Comparison of ENCODE assay signal across 30 cellular contexts in genomic region chr2:150710916-150711315, GRCh38.
DNase-seq lines count a peak whose midpoint lies in the region; ATAC-seq and TF ChIP-seq lines count a peak whose summit lies in the region.
"Had no signal": no experiment of that assay in that cellular context is flagged by ENCODE, and none has a peak within 500 bp of the region (broad histone marks: within the 10 kb centered on the region; RNA-seq: fewer than 3 reads in every experiment).

No MANE protein-coding gene starts in this region.

- no peak overlapping the region for H3K4me3 ChIP-seq in adrenal gland
- H3K4me3 ChIP-seq: esophagus squamous epithelium, gastrocnemius medialis, K562, left lung, MG63, prostate gland, sigmoid colon, SK-N-MC, upper lobe of left lung had no signal

- no peak for ATAC-seq in HG03039 (IDR thresholded peaks at IDR 0.05; ENCODE audit: unreplicated experiment)
- ATAC-seq: gastrocnemius medialis; HCT116; K562; left lung; stimulated activated naive B cell treated with anti-CD40 and anti-IgM and Interleukin-4, amounts not matched to agents 10 μg/mL and 1 μg/mL and 100 μg/mL, for 72 hours had no signal

- H3K4me1 ChIP-seq in adrenal gland (replicated peaks in 1 of 2): peaks cover 0 to 6% of the 10 kb centered on the region in 2 donors
- H3K4me1 ChIP-seq: esophagus squamous epithelium, gastrocnemius medialis, left lung, prostate gland, sigmoid colon, upper lobe of left lung had no signal

- no peak for TF ChIP-seq CTCF in adrenal gland (IDR thresholded peaks at IDR 0.05)

- no peaks in the 10 kb centered on the region for H3K36me3 ChIP-seq in adrenal gland (replicated peaks in 1 of 2)
- H3K36me3 ChIP-seq: esophagus squamous epithelium, gastrocnemius medialis, left lung, MG63, neutrophil, prostate gland, sigmoid colon, upper lobe of left lung had no signal

- intact Hi-C loops in adrenal gland (cut with DNase I): no loop called here

- 59 to 65% (median 62%) methylated on average over 2 of the region's 2 CpGs for WGBS in adrenal gland, 4 donors

- H3K27me3 ChIP-seq in adrenal gland: no peaks in the 10 kb centered on the region
- H3K27me3 ChIP-seq: esophagus squamous epithelium, gastrocnemius medialis, left lung, MG63, neutrophil, sigmoid colon, upper lobe of left lung had no signal

- DNase-seq in NCI-H82 (lab: John Stamatoyannopoulos, UW) (peak; percentile 38), NCI-H82 treated with DMSO at 0.1 percent for 48 hours (lab: John Stamatoyannopoulos, UW; ENCODE audit: unreplicated experiment) (no peak), NCI-H1436 treated with DMSO at 0.1 percent for 48 hours (lab: John Stamatoyannopoulos, UW) (peak; percentile 100), adrenal gland (peak in 4 of 7 donors; percentile 14 to 41 (median 32)), C1 segment of cervical spinal cord (lab: John Stamatoyannopoulos, UW) (no peak), GDM1 (lab: John Stamatoyannopoulos, UW) (no peak)
- DNase-seq: activated CD4-positive, alpha-beta T cell treated with anti-CD3 and anti-CD28 coated beads for 1 hour; activated CD8-positive, alpha-beta memory T cell treated with anti-CD3 and anti-CD28 coated beads for 24 hours; activated effector memory CD4-positive, alpha-beta T cell treated with anti-CD3 and anti-CD28 coated beads, Interleukin-2, amount 50 U/mL, for 16 hours; activated naive CD8-positive, alpha-beta T cell treated with anti-CD3 and anti-CD28 coated beads, Interleukin-2, amount 10 ng/mL, durations not matched to agents 7 days and 5 days; esophagus squamous epithelium; gastrocnemius medialis; hippocampal formation; immature natural killer cell; left lung; mesenchymal stem cell; MG63; NCI-H1694 treated with DMSO at 0.1 percent for 48 hours; NCI-H526 treated with DMSO at 0.1 percent for 48 hours; RPMI8226; sigmoid colon; stimulated activated CD4-positive, alpha-beta T cell treated with anti-CD3 and anti-CD28 coated beads, Interleukin-15, amount 100 ng/mL, for 24 hours; stimulated activated naive B cell treated with anti-CD40 and anti-IgM and Interleukin-4, amounts not matched to agents 10 μg/mL and 1 μg/mL and 100 μg/mL, for 72 hours; upper lobe of left lung had no signal

- H3K27ac ChIP-seq in adrenal gland: no peak overlapping the region
- H3K27ac ChIP-seq: esophagus squamous epithelium, gastrocnemius medialis, left lung, neutrophil, prostate gland, sigmoid colon, SK-N-MC, upper lobe of left lung had no signal

- TF ChIP-seq POLR2A in adrenal gland (IDR thresholded peaks at IDR 0.05): no peak

- no peaks in the 10 kb centered on the region for H3K9me3 ChIP-seq in adrenal gland (replicated peaks in 1 of 3)
- H3K9me3 ChIP-seq: esophagus squamous epithelium, gastrocnemius medialis, left lung, MG63, neutrophil, prostate gland, sigmoid colon, upper lobe of left lung had no signal

Comparison
In these comparisons a context has a peak if more than half of its experiments do, and no peak if none do; other contexts are left out.
1. DNase-seq: peak in NCI-H82 (single experiment), NCI-H1436 treated with DMSO at 0.1 percent for 48 hours (single experiment) and adrenal gland (4 of 7); none in NCI-H82 treated with DMSO at 0.1 percent for 48 hours (single experiment), C1 segment of cervical spinal cord (0 of 14) and GDM1 (single experiment).